ENCODE assay signal across 10 cellular contexts in genomic region chrX:34638116-34638515, GRCh38.
DNase-seq lines count a peak whose midpoint lies in the region; ATAC-seq, FAIRE-seq and TF ChIP-seq lines count a peak whose summit lies in the region.
"Had no signal": no experiment of that assay in that cellular context is flagged by ENCODE, and none has a peak within 500 bp of the region (broad histone marks: within the 10 kb centered on the region; RNA-seq: fewer than 3 reads in every experiment).

No MANE protein-coding gene starts in this region.

- H3K27ac ChIP-seq in substantia nigra (ENCODE audit: low read depth, low read length, poor library complexity, severe bottlenecking), result no peak overlapping the region
- H3K27ac ChIP-seq: SJSA1 had no signal

- peak; percentile 54 for ATAC-seq in GM19395 (IDR thresholded peaks at IDR 0.05; ENCODE audit: unreplicated experiment)
- peak; percentile 74; the same call in 2 of the 3 replicates for ATAC-seq in SK-N-SH treated with all-trans-retinoic acid at 6 μM for 48 hours
- no peak for ATAC-seq in HG03025 (IDR thresholded peaks at IDR 0.05; ENCODE audit: low FRiP score, unreplicated experiment)

- peak; percentile 76 for FAIRE-seq in A204.1 (lab: Jason Lieb, UNC)

- peak; percentile 52 for DNase-seq in iris pigment epithelial cell (ENCODE audit: low read depth)
- DNase-seq in substantia nigra (lab: John Stamatoyannopoulos, UW), result no peak
- DNase-seq in NCI-H187 treated with DMSO at 0.1 percent for 48 hours (lab: John Stamatoyannopoulos, UW), result no peak
- no peak for DNase-seq in stimulated activated CD4-positive, alpha-beta T cell treated with anti-CD3 and anti-CD28 coated beads, Interleukin-4, amount 100 ng/mL, for 4 hours
- DNase-seq: foreskin melanocyte had no signal

TF ChIP-seq in SK-N-SH treated with all-trans-retinoic acid at 6 μM for 48 hours, 23 proteins besides CTCF, POLR2A, EP300 and RAD21:
- TF ChIP-seq ZC3H10 (CRISPR knock-in tag; IDR thresholded peaks at IDR 0.05) (no peak), SNAI2 (CRISPR knock-in tag; IDR thresholded peaks at IDR 0.05) (no peak), ISL1 (CRISPR knock-in tag; IDR thresholded peaks at IDR 0.05) (no peak), OSR1 (CRISPR knock-in tag; IDR thresholded peaks at IDR 0.05) (no peak), ARNTL (CRISPR knock-in tag; IDR thresholded peaks at IDR 0.05; ENCODE audit: borderline replicate concordance, low read depth) (no peak), TCF4 (CRISPR knock-in tag; IDR thresholded peaks at IDR 0.05; ENCODE audit: borderline replicate concordance) (no peak), PPARA (CRISPR knock-in tag; IDR thresholded peaks at IDR 0.05; ENCODE audit: borderline replicate concordance) (no peak), ZFP3 (CRISPR knock-in tag; IDR thresholded peaks at IDR 0.05) (no peak)
- TF ChIP-seq, protein P1, sequence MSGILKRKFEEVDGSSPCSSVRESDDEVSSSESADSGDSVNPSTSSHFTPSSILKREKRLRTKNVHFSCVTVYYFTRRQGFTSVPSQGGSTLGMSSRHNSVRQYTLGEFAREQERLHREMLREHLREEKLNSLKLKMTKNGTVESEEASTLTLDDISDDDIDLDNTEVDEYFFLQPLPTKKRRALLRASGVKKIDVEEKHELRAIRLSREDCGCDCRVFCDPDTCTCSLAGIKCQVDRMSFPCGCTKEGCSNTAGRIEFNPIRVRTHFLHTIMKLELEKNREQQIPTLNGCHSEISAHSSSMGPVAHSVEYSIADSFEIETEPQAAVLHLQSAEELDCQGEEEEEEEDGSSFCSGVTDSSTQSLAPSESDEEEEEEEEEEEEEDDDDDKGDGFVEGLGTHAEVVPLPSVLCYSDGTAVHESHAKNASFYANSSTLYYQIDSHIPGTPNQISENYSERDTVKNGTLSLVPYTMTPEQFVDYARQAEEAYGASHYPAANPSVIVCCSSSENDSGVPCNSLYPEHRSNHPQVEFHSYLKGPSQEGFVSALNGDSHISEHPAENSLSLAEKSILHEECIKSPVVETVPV (CRISPR knock-in tag; IDR thresholded peaks at IDR 0.05), result no peak
